1 cellular context compared by ENCODE assay signal in the genomic region with DNA sequence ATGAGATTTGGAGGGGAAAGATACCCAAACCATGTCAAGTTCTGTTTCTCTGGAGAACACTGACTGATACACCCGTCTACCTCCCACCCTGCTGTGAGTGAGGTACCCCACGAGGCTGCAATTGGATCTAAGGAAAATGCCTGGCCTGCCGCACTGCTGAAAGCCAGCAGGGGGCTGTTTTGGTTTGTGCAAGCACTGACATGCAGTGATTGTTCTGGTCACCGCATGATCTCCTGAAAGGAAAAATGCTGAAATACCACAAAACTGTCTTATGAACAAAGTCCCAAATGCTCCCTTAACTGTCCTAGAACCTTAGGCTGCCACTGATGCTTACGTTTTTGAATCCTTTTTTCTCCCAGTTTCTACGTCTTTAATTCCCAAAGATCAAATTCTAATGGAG.
TF ChIP-seq lines count a peak whose summit lies in the region.

No MANE protein-coding gene starts in this region.

TF ChIP-seq in HCT116, 20 proteins besides CTCF, POLR2A, EP300 and RAD21 (continued from another document):
- TF ChIP-seq, protein P1, sequence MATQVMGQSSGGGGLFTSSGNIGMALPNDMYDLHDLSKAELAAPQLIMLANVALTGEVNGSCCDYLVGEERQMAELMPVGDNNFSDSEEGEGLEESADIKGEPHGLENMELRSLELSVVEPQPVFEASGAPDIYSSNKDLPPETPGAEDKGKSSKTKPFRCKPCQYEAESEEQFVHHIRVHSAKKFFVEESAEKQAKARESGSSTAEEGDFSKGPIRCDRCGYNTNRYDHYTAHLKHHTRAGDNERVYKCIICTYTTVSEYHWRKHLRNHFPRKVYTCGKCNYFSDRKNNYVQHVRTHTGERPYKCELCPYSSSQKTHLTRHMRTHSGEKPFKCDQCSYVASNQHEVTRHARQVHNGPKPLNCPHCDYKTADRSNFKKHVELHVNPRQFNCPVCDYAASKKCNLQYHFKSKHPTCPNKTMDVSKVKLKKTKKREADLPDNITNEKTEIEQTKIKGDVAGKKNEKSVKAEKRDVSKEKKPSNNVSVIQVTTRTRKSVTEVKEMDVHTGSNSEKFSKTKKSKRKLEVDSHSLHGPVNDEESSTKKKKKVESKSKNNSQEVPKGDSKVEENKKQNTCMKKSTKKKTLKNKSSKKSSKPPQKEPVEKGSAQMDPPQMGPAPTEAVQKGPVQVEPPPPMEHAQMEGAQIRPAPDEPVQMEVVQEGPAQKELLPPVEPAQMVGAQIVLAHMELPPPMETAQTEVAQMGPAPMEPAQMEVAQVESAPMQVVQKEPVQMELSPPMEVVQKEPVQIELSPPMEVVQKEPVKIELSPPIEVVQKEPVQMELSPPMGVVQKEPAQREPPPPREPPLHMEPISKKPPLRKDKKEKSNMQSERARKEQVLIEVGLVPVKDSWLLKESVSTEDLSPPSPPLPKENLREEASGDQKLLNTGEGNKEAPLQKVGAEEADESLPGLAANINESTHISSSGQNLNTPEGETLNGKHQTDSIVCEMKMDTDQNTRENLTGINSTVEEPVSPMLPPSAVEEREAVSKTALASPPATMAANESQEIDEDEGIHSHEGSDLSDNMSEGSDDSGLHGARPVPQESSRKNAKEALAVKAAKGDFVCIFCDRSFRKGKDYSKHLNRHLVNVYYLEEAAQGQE (IDR thresholded peaks at IDR 0.05; ENCODE audit: low read depth), result no peak
- TF ChIP-seq EZH2 (IDR thresholded peaks at IDR 0.05), result no peak
- TF ChIP-seq SRF (IDR thresholded peaks at IDR 0.05; ENCODE audit: low read depth), result no peak
- TF ChIP-seq ELF1 (IDR thresholded peaks at IDR 0.05; ENCODE audit: borderline replicate concordance, low read depth), result no peak
- TF ChIP-seq TCF7L2 (IDR thresholded peaks at IDR 0.05; ENCODE audit: borderline replicate concordance, extremely low read depth, insufficient read depth, insufficient read length), result no peak
- TF ChIP-seq YY1 (IDR thresholded peaks at IDR 0.05; ENCODE audit: extremely low read depth, insufficient replicate concordance, low read depth, low read length), result no peak
- TF ChIP-seq SIN3A (IDR thresholded peaks at IDR 0.05; ENCODE audit: low read depth), result no peak
- TF ChIP-seq, protein P2, sequence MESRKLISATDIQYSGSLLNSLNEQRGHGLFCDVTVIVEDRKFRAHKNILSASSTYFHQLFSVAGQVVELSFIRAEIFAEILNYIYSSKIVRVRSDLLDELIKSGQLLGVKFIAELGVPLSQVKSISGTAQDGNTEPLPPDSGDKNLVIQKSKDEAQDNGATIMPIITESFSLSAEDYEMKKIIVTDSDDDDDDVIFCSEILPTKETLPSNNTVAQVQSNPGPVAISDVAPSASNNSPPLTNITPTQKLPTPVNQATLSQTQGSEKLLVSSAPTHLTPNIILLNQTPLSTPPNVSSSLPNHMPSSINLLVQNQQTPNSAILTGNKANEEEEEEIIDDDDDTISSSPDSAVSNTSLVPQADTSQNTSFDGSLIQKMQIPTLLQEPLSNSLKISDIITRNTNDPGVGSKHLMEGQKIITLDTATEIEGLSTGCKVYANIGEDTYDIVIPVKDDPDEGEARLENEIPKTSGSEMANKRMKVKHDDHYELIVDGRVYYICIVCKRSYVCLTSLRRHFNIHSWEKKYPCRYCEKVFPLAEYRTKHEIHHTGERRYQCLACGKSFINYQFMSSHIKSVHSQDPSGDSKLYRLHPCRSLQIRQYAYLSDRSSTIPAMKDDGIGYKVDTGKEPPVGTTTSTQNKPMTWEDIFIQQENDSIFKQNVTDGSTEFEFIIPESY (IDR thresholded peaks at IDR 0.05; ENCODE audit: extremely low read depth, insufficient replicate concordance, low read length), result no peak
- TF ChIP-seq EZH2phosphoT487 (IDR thresholded peaks at IDR 0.05; ENCODE audit: borderline replicate concordance), result no peak
